Comparison of ENCODE assay signal across 1 cellular context in genomic region chr19:4374451-4375163, GRCh38.
TF ChIP-seq lines count a peak whose summit lies in the region.

No MANE protein-coding gene starts in this region.

TF ChIP-seq in K562, 482 proteins besides CTCF, POLR2A, EP300 and RAD21 (continues in another document):
- TF ChIP-seq ZNF830 (CRISPR knock-in tag; IDR thresholded peaks at IDR 0.05) (0 out of 2 replicates have a peak, but pooled peaks have one; percentile 25), TBP (optimal IDR thresholded peaks at IDR 0.05; ENCODE audit: low read depth, low read length) (peak; percentile 64), SIN3A (IDR thresholded peaks at IDR 0.05; ENCODE audit: borderline replicate concordance in 2 of 2, control insufficient read depth in 1 of 2, low read depth in 2 of 2, low read length in 2 of 2) (peak in 1 of 2 experiments; percentile 93; a peak in 3 of 4 replicates), THRB (CRISPR knock-in tag; conservative IDR thresholded peaks at IDR 0.05) (peak; percentile 83; the same call in 1 of the 2 replicates), SP1 (CRISPR knock-in tag; IDR thresholded peaks at IDR 0.05) (peak; percentile 81), ZNF512 (tag; IDR thresholded peaks at IDR 0.05) (no peak), ADNP (tag; IDR thresholded peaks at IDR 0.05) (peak; percentile 60; the same call in 1 of the 2 replicates), ZNF395 (CRISPR knock-in tag; IDR thresholded peaks at IDR 0.05) (peak; percentile 94), FOXK2 (conservative IDR thresholded peaks at IDR 0.05 in 1 of 2, IDR thresholded peaks at IDR 0.05 in 1 of 2; ENCODE audit: low read depth in 2 of 2) (peak; percentile 72 to 81; a peak in 3 of 4 replicates), PRPF4 (IDR thresholded peaks at IDR 0.05; ENCODE audit: insufficient read depth, low read depth, low read length, poor library complexity, severe bottlenecking) (no peak), ZNF133 (CRISPR knock-in tag; IDR thresholded peaks at IDR 0.05) (no peak), YY1 (IDR thresholded peaks at IDR 0.05; ENCODE audit: borderline replicate concordance in 1 of 3, control insufficient read depth in 1 of 3, extremely low read depth in 1 of 3, insufficient read depth in 3 of 3, insufficient read length in 1 of 3, insufficient replicate concordance in 2 of 3, low read depth in 1 of 3, low read length in 2 of 3) (peak in 2 of 3 experiments; percentile 43 to 44), USF1 (CRISPR knock-in tag; IDR thresholded peaks at IDR 0.05) (peak; percentile 78), ZNF143 (CRISPR knock-in tag; IDR thresholded peaks at IDR 0.05) (peak; percentile 52; the same call in 1 of the 2 replicates), SRF (CRISPR knock-in tag; IDR thresholded peaks at IDR 0.05) (peak; percentile 50 to 69; a peak in 2 of 4 replicates), ZNF174 (CRISPR knock-in tag; IDR thresholded peaks at IDR 0.05) (peak; percentile 88; the same call in 1 of the 2 replicates), MAFK (IDR thresholded peaks at IDR 0.05; ENCODE audit: low read length) (peak; percentile 96), ZNF76 (CRISPR knock-in tag; IDR thresholded peaks at IDR 0.05; ENCODE audit: borderline replicate concordance) (peak; percentile 94), ELF1 (tag; IDR thresholded peaks at IDR 0.05) (peak; percentile 72), ZNF740 (CRISPR knock-in tag; IDR thresholded peaks at IDR 0.05) (peak; percentile 97), ZNF740 (tag; IDR thresholded peaks at IDR 0.05) (peak; percentile 78 to 90), CREB5 (CRISPR knock-in tag; IDR thresholded peaks at IDR 0.05) (no peak), RCOR1 (IDR thresholded peaks at IDR 0.05; ENCODE audit: borderline replicate concordance in 1 of 2, low read depth in 2 of 2, low read length in 2 of 2) (peak in 1 of 2 experiments; percentile 92; a peak in 2 of 4 replicates), KLF13 (tag; IDR thresholded peaks at IDR 0.05; ENCODE audit: borderline replicate concordance, low read depth) (peak; percentile 60), NEUROD1 (IDR thresholded peaks at IDR 0.05; ENCODE audit: borderline replicate concordance, low read depth, low read length, partially characterized antibody) (peak; percentile 90), SAFB (IDR thresholded peaks at IDR 0.05; ENCODE audit: borderline replicate concordance, low read depth, low read length) (0 out of 2 replicates have a peak, but pooled peaks have one; percentile 32), LCOR (CRISPR knock-in tag; IDR thresholded peaks at IDR 0.05) (peak; percentile 64; the same call in 1 of the 2 replicates), TCFL5 (CRISPR knock-in tag; conservative IDR thresholded peaks at IDR 0.05) (peak; percentile 58; the same call in 1 of the 2 replicates), ZNF165 (CRISPR knock-in tag; IDR thresholded peaks at IDR 0.05; ENCODE audit: borderline replicate concordance) (peak; percentile 89; the same call in 1 of the 2 replicates), CBX1 (IDR thresholded peaks at IDR 0.05; ENCODE audit: low read depth) (peak; percentile 90; the same call in 1 of the 2 replicates), USF2 (CRISPR knock-in tag; IDR thresholded peaks at IDR 0.05) (no peak), PHF8 (IDR thresholded peaks at IDR 0.05; ENCODE audit: borderline replicate concordance, low read length) (peak; percentile 26; the same call in 1 of the 2 replicates), FOXP1 (CRISPR knock-in tag; IDR thresholded peaks at IDR 0.05) (peak; percentile 98; the same call in 1 of the 2 replicates), IRF9 (tag; IDR thresholded peaks at IDR 0.05) (peak; percentile 63; the same call in 1 of the 2 replicates), ERF (CRISPR knock-in tag; IDR thresholded peaks at IDR 0.05) (peak; percentile 88), PPARD (CRISPR knock-in tag; IDR thresholded peaks at IDR 0.05) (no peak), ZBED1 (IDR thresholded peaks at IDR 0.05) (no peak; the same call in 1 of the 2 replicates), SMARCA5 (IDR thresholded peaks at IDR 0.05) (peak; percentile 86), SREBF1 (IDR thresholded peaks at IDR 0.05; ENCODE audit: borderline replicate concordance, low read depth, low read length) (no peak), RB1 (IDR thresholded peaks at IDR 0.05; ENCODE audit: low read depth) (peak; percentile 82; the same call in 1 of the 2 replicates), ZNF239 (CRISPR knock-in tag; IDR thresholded peaks at IDR 0.05) (peak; percentile 81), THRA (IDR thresholded peaks at IDR 0.05) (no peak), TAF15 (IDR thresholded peaks at IDR 0.05; ENCODE audit: low read depth, low read length) (no peak), ZNF121 (CRISPR knock-in tag; conservative IDR thresholded peaks at IDR 0.05) (no peak), PHF21A (IDR thresholded peaks at IDR 0.05; ENCODE audit: borderline replicate concordance, low read depth) (peak; percentile 94), RNF2 (IDR thresholded peaks at IDR 0.05) (peak; percentile 99), L3MBTL2 (IDR thresholded peaks at IDR 0.05) (peak; percentile 99), RFX7 (CRISPR knock-in tag; IDR thresholded peaks at IDR 0.05) (peak; percentile 70; the same call in 1 of the 2 replicates), ARID1B (IDR thresholded peaks at IDR 0.05) (peak; percentile 90)
